8 cellular contexts compared by ENCODE assay signal in the genomic region with DNA sequence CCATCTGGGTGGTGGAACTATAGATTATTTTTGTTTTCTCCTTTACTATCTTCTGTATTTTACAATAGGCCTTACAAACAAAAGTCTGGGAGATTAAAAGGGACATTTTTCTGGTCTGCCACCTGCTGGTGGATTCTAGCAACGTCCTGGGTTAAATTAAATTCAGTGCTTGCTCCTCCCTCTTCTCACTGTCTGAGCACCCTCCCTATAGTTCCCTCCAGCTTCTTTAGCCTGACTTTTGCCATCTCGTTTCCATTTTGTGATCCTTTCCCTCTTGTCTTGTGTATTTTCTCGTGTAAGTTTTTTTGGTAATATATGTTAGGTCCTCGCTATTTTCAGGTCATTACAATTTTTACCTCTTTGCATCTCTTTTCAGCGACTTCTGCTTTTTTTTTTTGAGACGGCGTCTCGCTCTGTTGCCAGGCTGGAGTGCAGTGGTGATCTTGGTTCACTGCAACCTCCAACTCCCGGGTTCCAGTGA. TPM values are rescaled to one million over a fixed set of nuclear protein-coding genes. Genes with fewer than 3 reads are reported as not detected.
A peak's percentile ranks its signal among the peaks of the same experiment; 100 is the strongest.
DNase-seq lines count a peak whose midpoint lies in the region; ATAC-seq, FAIRE-seq and TF ChIP-seq lines count a peak whose summit lies in the region.

No MANE protein-coding gene starts in this region.

- H3K4me1 ChIP-seq in adipocyte (ENCODE audit: control insufficient read depth, insufficient read depth, low read length) (peaks cover 18% of the 10 kb centered on the region), left ventricle myocardium inferior (peaks cover 8% of the 10 kb centered on the region), sigmoid colon (no peaks in the 10 kb centered on the region)

- no peak overlapping the region for H3K27ac ChIP-seq in left ventricle myocardium inferior (replicated peaks)
- no peak overlapping the region for H3K27ac ChIP-seq in sigmoid colon

- H3K4me3 ChIP-seq in adipocyte (ENCODE audit: low read length) (no peak overlapping the region), left ventricle myocardium inferior (no peak overlapping the region), sigmoid colon (no peak overlapping the region)

- H3K36me3 ChIP-seq in adipocyte (ENCODE audit: control insufficient read depth, insufficient read depth, low read length, severe bottlenecking) = peaks cover 19% of the 10 kb centered on the region
- H3K36me3 ChIP-seq in left ventricle myocardium inferior = peaks cover 40% of the 10 kb centered on the region
- H3K36me3 ChIP-seq in sigmoid colon = peaks cover 0 to 44% (median 15%) of the 10 kb centered on the region in 4 donors

- ATAC-seq in GM21825 (IDR thresholded peaks at IDR 0.05; ENCODE audit: unreplicated experiment) (peak; percentile 61), HG02840 (IDR thresholded peaks at IDR 0.05; ENCODE audit: low FRiP score, unreplicated experiment) (no peak)

- TF ChIP-seq CTCF in left ventricle myocardium inferior (IDR thresholded peaks at IDR 0.05; ENCODE audit: borderline replicate concordance) = peak; percentile 85
- peak; percentile 63 to 73 (median 69) for TF ChIP-seq CTCF in sigmoid colon (IDR thresholded peaks at IDR 0.05)

- H3K27me3 ChIP-seq in adipocyte (replicated peaks; ENCODE audit: control insufficient read depth, insufficient read depth, low read length) = no peaks in the 10 kb centered on the region
- H3K27me3 ChIP-seq in left ventricle myocardium inferior (ENCODE audit: low read depth) = no peaks in the 10 kb centered on the region
- no peaks in the 10 kb centered on the region for H3K27me3 ChIP-seq in sigmoid colon

- H3K9ac ChIP-seq in adipocyte (ENCODE audit: low read length) = no peak overlapping the region

- intact Hi-C loops in left ventricle myocardium inferior (cut with micrococcal nuclease) = no loop called here
- intact Hi-C loops in sigmoid colon (cut with DNase I) = loop anchor here (1.0 to 5.0 kb wide), 3 partner anchors 60 to 431 kb away; a partner anchor contains a TSS

- TF ChIP-seq EP300 in sigmoid colon (IDR thresholded peaks at IDR 0.05) = no peak

- H3K9me3 ChIP-seq in adipocyte (ENCODE audit: control insufficient read depth, low read length) = no peaks in the 10 kb centered on the region
- no peaks in the 10 kb centered on the region for H3K9me3 ChIP-seq in left ventricle myocardium inferior (replicated peaks)
- no peaks in the 10 kb centered on the region for H3K9me3 ChIP-seq in sigmoid colon

- FAIRE-seq in G401.6 (lab: Jason Lieb, UNC) = peak; percentile 96

- 34 to 50% methylated on average over 9 of the region's 9 CpGs for WGBS in sigmoid colon, 2 donors

- TF ChIP-seq POLR2A in sigmoid colon (IDR thresholded peaks at IDR 0.05) = no peak

- DNase-seq in M059J (ENCODE audit: low read depth) (peak; percentile 52), SW480 (ENCODE audit: low spot score) (peak; percentile 58), adipocyte (ENCODE audit: low read depth) (peak; percentile 87), left ventricle myocardium inferior (peak; percentile 45), sigmoid colon (peak; percentile 72)

RNA-seq across cellular contexts. Expression of a gene that starts 16.1 kb away (rescaled TPM):
- 1.6 and 3.7 TPM in 2 replicates for total RNA-seq in M059J (2014; rRNA removed; shearing (Covaris generic))
- total RNA-seq in left ventricle myocardium inferior (2.3 TPM), sigmoid colon (10 to 100 TPM in 1 of 4 donors, 1 to 10 TPM in 3; 8.6 to 11.4 (median 9.4) TPM)
- polyA plus RNA-seq in sigmoid colon = 1 to 10 TPM; 1.6 to 6.1 (median 5.4) TPM

RNA-seq across cellular contexts. Expression of a gene that starts 16.5 kb away (rescaled TPM):
- 32.3 and 51.9 TPM in 2 replicates for total RNA-seq in M059J (2014; rRNA removed; shearing (Covaris generic))
- 75.5 TPM for total RNA-seq in left ventricle myocardium inferior
- total RNA-seq in sigmoid colon = 10 to 100 TPM; 68.7 to 85.9 (median 80.4) TPM
- 10 to 100 TPM; 31.2 to 52.0 (median 49.2) TPM for polyA plus RNA-seq in sigmoid colon
